Comparison of ENCODE assay signal across 10 cellular contexts in genomic region chr6:72724545-72724944, GRCh38.
DNase-seq lines count a peak whose midpoint lies in the region; ATAC-seq and TF ChIP-seq lines count a peak whose summit lies in the region.
"Had no signal": no experiment of that assay in that cellular context is flagged by ENCODE, and none has a peak within 500 bp of the region (broad histone marks: within the 10 kb centered on the region; RNA-seq: fewer than 3 reads in every experiment).

No MANE protein-coding gene starts in this region.

- H3K27ac ChIP-seq in smooth muscle cell (ENCODE audit: low read depth), result no peak overlapping the region
- H3K27ac ChIP-seq: SJCRH30 had no signal

- no peak overlapping the region for H3K4me3 ChIP-seq in smooth muscle cell
- H3K4me3 ChIP-seq: SJCRH30 had no signal

- H2AFZ ChIP-seq in smooth muscle cell (ENCODE audit: low read depth), result peak overlapping the region; percentile 60

- no peaks in the 10 kb centered on the region for H3K4me1 ChIP-seq in smooth muscle cell (ENCODE audit: low read depth)
- H3K4me1 ChIP-seq: SJCRH30 had no signal

- no peak overlapping the region for H3K9ac ChIP-seq in smooth muscle cell (ENCODE audit: low read depth)

- DNase-seq in smooth muscle cell (lab: John Stamatoyannopoulos, UW; ENCODE audit: unreplicated experiment) (no peak), DMS153 (lab: John Stamatoyannopoulos, UW) (no peak), posterior cingulate gyrus (no peak), NCI-H510A treated with DMSO at 0.1 percent for 48 hours (lab: John Stamatoyannopoulos, UW) (no peak)
- DNase-seq: activated T-cell treated with anti-CD3 and anti-CD28 coated beads, Interleukin-2, amount 50 U/mL, for 1 hour; NCI-H1092 treated with DMSO at 0.1 percent for 48 hours; SJCRH30 had no signal

- H3K9me3 ChIP-seq in smooth muscle cell (replicated peaks; ENCODE audit: low read depth), result no peaks in the 10 kb centered on the region

- H3K4me2 ChIP-seq in smooth muscle cell, result no peak overlapping the region

- no peaks in the 10 kb centered on the region for H3K79me2 ChIP-seq in smooth muscle cell (ENCODE audit: low read depth)

- H3K36me3 ChIP-seq in smooth muscle cell (ENCODE audit: low read depth), result no peaks in the 10 kb centered on the region
- H3K36me3 ChIP-seq: SJCRH30 had no signal

- TF ChIP-seq CTCF in smooth muscle cell (IDR thresholded peaks at IDR 0.05; ENCODE audit: borderline replicate concordance, insufficient read depth, poor library complexity, severe bottlenecking), result no peak

- no peaks in the 10 kb centered on the region for H3K27me3 ChIP-seq in smooth muscle cell (ENCODE audit: low read depth)
- H3K27me3 ChIP-seq: SJCRH30 had no signal

- no peaks in the 10 kb centered on the region for H4K20me1 ChIP-seq in smooth muscle cell (ENCODE audit: low read depth)

- H3F3A ChIP-seq in smooth muscle cell (ENCODE audit: low read depth), result no peaks in the 10 kb centered on the region

- WGBS in smooth muscle cell (ENCODE audit: low lambda C conversion rate), result 45% methylated on average over 2 of the region's 2 CpGs

- ATAC-seq in GM19023 (IDR thresholded peaks at IDR 0.05; ENCODE audit: unreplicated experiment), result peak; percentile 86
- peak; percentile 97 for ATAC-seq in HG02610 (IDR thresholded peaks at IDR 0.05; ENCODE audit: unreplicated experiment)
- ATAC-seq in HG03565 (IDR thresholded peaks at IDR 0.05; ENCODE audit: unreplicated experiment), result peak; percentile 92

- intact Hi-C loops in posterior cingulate gyrus (cut with DNase I), result no loop called here
